Comparison of ENCODE assay signal across 11 cellular contexts in the genomic region with DNA sequence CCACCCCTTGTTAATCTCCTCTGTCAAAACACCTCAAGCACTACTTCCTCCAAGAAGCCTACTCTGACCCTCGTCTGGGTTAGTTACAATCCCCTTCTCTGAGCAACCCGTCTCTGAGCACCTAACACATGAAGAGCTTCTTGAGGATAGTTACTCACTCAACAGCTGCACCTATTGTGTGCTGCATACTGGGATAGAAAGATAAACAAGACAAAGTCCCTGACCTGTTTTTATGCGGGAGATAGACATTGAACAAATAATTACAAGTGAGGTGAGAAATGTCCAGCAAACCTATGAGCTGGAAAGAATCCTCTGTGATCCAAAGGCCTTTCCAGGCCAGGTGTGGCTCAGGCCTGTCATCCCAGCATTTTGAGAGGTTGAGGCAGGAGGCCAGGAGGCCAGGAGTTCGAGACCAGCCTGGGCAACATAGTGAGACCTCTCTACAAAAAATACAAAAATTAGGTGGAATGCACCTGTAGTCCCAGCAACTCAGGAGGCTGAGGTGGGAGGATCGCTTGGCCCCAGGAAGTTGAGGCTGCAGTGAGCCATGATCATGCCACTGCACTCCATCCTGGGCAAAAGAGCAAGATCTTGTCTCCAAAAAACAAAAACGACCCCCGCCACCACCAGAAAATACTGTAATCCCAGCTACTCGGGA. TPM values are rescaled to one million over a fixed set of nuclear protein-coding genes. Genes with fewer than 3 reads are reported as not detected.
DNase-seq lines count a peak whose midpoint lies in the region; ATAC-seq, FAIRE-seq and TF ChIP-seq lines count a peak whose summit lies in the region.
"Had no signal": no experiment of that assay in that cellular context is flagged by ENCODE, and none has a peak within 500 bp of the region (broad histone marks: within the 10 kb centered on the region; RNA-seq: fewer than 3 reads in every experiment).

No MANE protein-coding gene starts in this region.

- H3K9me3 ChIP-seq in T-helper 17 cell (ENCODE audit: control insufficient read depth, low read length, poor library complexity, severe bottlenecking) (no peaks in the 10 kb centered on the region), pancreas (no peaks in the 10 kb centered on the region)
- H3K9me3 ChIP-seq: heart right ventricle, lower lobe of right lung had no signal

- H3K9me3 Mint-ChIP-seq in activated naive CD4-positive, alpha-beta T cell treated with anti-CD3 and anti-CD28 coated beads for 36 hours: no peaks in the 10 kb centered on the region
- no peaks in the 10 kb centered on the region for H3K9me3 Mint-ChIP-seq in stimulated activated effector memory CD8-positive, alpha-beta T cell treated with anti-CD3 and anti-CD28 coated beads, Interleukin-12 subunit alpha, Interleukin-12 subunit beta, amount 100 ng/mL, for 72 hours

- H3K36me3 ChIP-seq in pancreas: peaks cover 0 to 9% (median 0%) of the 10 kb centered on the region in 3 donors

- intact Hi-C loops in activated naive CD4-positive, alpha-beta T cell treated with anti-CD3 and anti-CD28 coated beads for 36 hours (cut with micrococcal nuclease): no loop called here
- intact Hi-C loops in left colon (cut with DNase I, micrococcal nuclease) (no loop called here), pancreas (cut with DNase I) (no loop called here)

- no peak for ATAC-seq in T-helper 17 cell
- ATAC-seq in left colon: peak; percentile 47
- ATAC-seq in stimulated activated effector memory CD8-positive, alpha-beta T cell treated with anti-CD3 and anti-CD28 coated beads, Interleukin-12 subunit alpha, Interleukin-12 subunit beta, amount 100 ng/mL, for 72 hours: no peak
- no peak for ATAC-seq in HG03571 (IDR thresholded peaks at IDR 0.05; ENCODE audit: unreplicated experiment)
- no peak for ATAC-seq in HG02870 (IDR thresholded peaks at IDR 0.05; ENCODE audit: unreplicated experiment)
- no peak for ATAC-seq in pancreas
- ATAC-seq: heart right ventricle had no signal

- H3K36me3 Mint-ChIP-seq in activated naive CD4-positive, alpha-beta T cell treated with anti-CD3 and anti-CD28 coated beads for 36 hours (ENCODE audit: low read depth): peaks cover 9% of the 10 kb centered on the region
- H3K36me3 Mint-ChIP-seq in T-helper 17 cell (ENCODE audit: low read depth): no peaks in the 10 kb centered on the region
- peaks cover 27% of the 10 kb centered on the region for H3K36me3 Mint-ChIP-seq in stimulated activated effector memory CD8-positive, alpha-beta T cell treated with anti-CD3 and anti-CD28 coated beads, Interleukin-12 subunit alpha, Interleukin-12 subunit beta, amount 100 ng/mL, for 72 hours

- no peak overlapping the region for H3K4me3 ChIP-seq in pancreas

- DNase-seq in activated naive CD4-positive, alpha-beta T cell treated with anti-CD3 and anti-CD28 coated beads for 36 hours: no peak
- no peak for DNase-seq in activated naive CD4-positive, alpha-beta T cell treated with Interleukin-2 at 50 U/mL for 16 hours
- DNase-seq in T-helper 17 cell (no peak), left colon (no peak), pancreas (no peak)
- DNase-seq in stimulated activated effector memory CD8-positive, alpha-beta T cell treated with anti-CD3 and anti-CD28 coated beads, Interleukin-12 subunit alpha, Interleukin-12 subunit beta, amount 100 ng/mL, for 72 hours (ENCODE audit: low spot score in 2 of 2): no peak
- DNase-seq: heart right ventricle; lower lobe of right lung; stimulated activated CD4-positive, alpha-beta T cell treated with anti-CD3 and anti-CD28 coated beads, Interleukin-4, amount 100 ng/mL, for 1 hour had no signal

- H3K4me1 ChIP-seq in pancreas: no peaks in the 10 kb centered on the region

- WGBS in pancreas, 2 donors: 57 to 65% methylated on average over 8 of the region's 8 CpGs

- peak overlapping the region; percentile 80 for H3K4me3 Mint-ChIP-seq in activated naive CD4-positive, alpha-beta T cell treated with anti-CD3 and anti-CD28 coated beads for 36 hours
- H3K4me3 Mint-ChIP-seq in T-helper 17 cell: peak overlapping the region; percentile 90
- peak overlapping the region; percentile 84 for H3K4me3 Mint-ChIP-seq in stimulated activated effector memory CD8-positive, alpha-beta T cell treated with anti-CD3 and anti-CD28 coated beads, Interleukin-12 subunit alpha, Interleukin-12 subunit beta, amount 100 ng/mL, for 72 hours

- H3K27me3 ChIP-seq in pancreas: no peaks in the 10 kb centered on the region
- H3K27me3 ChIP-seq: heart right ventricle had no signal

- no peaks in the 10 kb centered on the region for H3K27me3 Mint-ChIP-seq in activated naive CD4-positive, alpha-beta T cell treated with anti-CD3 and anti-CD28 coated beads for 36 hours (ENCODE audit: low read depth)
- H3K27me3 Mint-ChIP-seq in T-helper 17 cell: no peaks in the 10 kb centered on the region

- peaks cover 32% of the 10 kb centered on the region for H3K4me1 Mint-ChIP-seq in activated naive CD4-positive, alpha-beta T cell treated with anti-CD3 and anti-CD28 coated beads for 36 hours (ENCODE audit: low read depth)
- peaks cover 27% of the 10 kb centered on the region for H3K4me1 Mint-ChIP-seq in T-helper 17 cell
- H3K4me1 Mint-ChIP-seq in stimulated activated effector memory CD8-positive, alpha-beta T cell treated with anti-CD3 and anti-CD28 coated beads, Interleukin-12 subunit alpha, Interleukin-12 subunit beta, amount 100 ng/mL, for 72 hours: peaks cover 40% of the 10 kb centered on the region

- H3K27ac Mint-ChIP-seq in activated naive CD4-positive, alpha-beta T cell treated with anti-CD3 and anti-CD28 coated beads for 36 hours: no peak overlapping the region
- H3K27ac Mint-ChIP-seq in T-helper 17 cell: no peak overlapping the region
- H3K27ac Mint-ChIP-seq in stimulated activated effector memory CD8-positive, alpha-beta T cell treated with anti-CD3 and anti-CD28 coated beads, Interleukin-12 subunit alpha, Interleukin-12 subunit beta, amount 100 ng/mL, for 72 hours: no peak overlapping the region

- no peak overlapping the region for H3K27ac ChIP-seq in pancreas

- FAIRE-seq in pancreas (lab: Jason Lieb, UNC): no peak

- CTCF ChIA-PET in activated naive CD4-positive, alpha-beta T cell treated with anti-CD3 and anti-CD28 coated beads for 36 hours (lab: Charles Lee): interaction anchor here (0.6 to 1.3 kb wide), 3 partner anchors 31 to 1307 kb away, joined by 3 to 6 read pairs (median 3); no protein-coding TSS in a partner anchor

- TF ChIP-seq CTCF in pancreas (IDR thresholded peaks at IDR 0.05): no peak

RNA-seq across cellular contexts. Expression of gene ZNF771, which starts 5.5 kb away (rescaled TPM):
- total RNA-seq in activated naive CD4-positive, alpha-beta T cell treated with anti-CD3 and anti-CD28 coated beads for 36 hours: 1 to 10 TPM; 3.4 to 4.7 TPM
- total RNA-seq in T-helper 17 cell (1 to 10 TPM; 1.4 to 1.5 TPM), left colon (1 to 10 TPM; 3.2 to 4.4 TPM), pancreas (1 to 10 TPM; 1.5 to 5.0 (median 3.1) TPM)
- polyA plus RNA-seq in pancreas: 1 to 10 TPM; 3.0 to 3.8 TPM

RNA-seq across cellular contexts. Expression of gene ZNF48, which starts 6.7 kb away (rescaled TPM):
- 1 to 10 TPM; 5.3 to 6.0 TPM for total RNA-seq in activated naive CD4-positive, alpha-beta T cell treated with anti-CD3 and anti-CD28 coated beads for 36 hours
- 1 to 10 TPM; 6.2 to 6.7 TPM for total RNA-seq in T-helper 17 cell
- 1 to 10 TPM; 5.6 to 8.4 TPM for total RNA-seq in left colon
- 1 to 10 TPM; 4.0 to 6.5 (median 4.6) TPM for total RNA-seq in pancreas
- polyA plus RNA-seq in pancreas: 1 to 10 TPM; 3.1 to 5.0 TPM

RNA-seq across cellular contexts. Expression of gene SEPTIN1, which starts 19.5 kb away (rescaled TPM):
- total RNA-seq in activated naive CD4-positive, alpha-beta T cell treated with anti-CD3 and anti-CD28 coated beads for 36 hours: 100 to 1,000 TPM; 133 to 134 TPM
- total RNA-seq in T-helper 17 cell (100 to 1,000 TPM; 192 to 220 TPM), left colon (1 to 10 TPM; 3.6 to 5.7 TPM), pancreas (1 to 10 TPM in 5 of 6 donors, under 1 TPM in 1; 0.63 to 1.8 (median 1.2) TPM)
- 1 to 10 TPM; 2.1 to 3.3 TPM for polyA plus RNA-seq in pancreas

RNA-seq across cellular contexts. Expression of gene MYL11, which starts 27.3 kb away (rescaled TPM):
- under 1 TPM; 0.67 to 0.86 TPM for total RNA-seq in activated naive CD4-positive, alpha-beta T cell treated with anti-CD3 and anti-CD28 coated beads for 36 hours
- total RNA-seq in T-helper 17 cell (1 to 10 TPM in 1 of 2 donors, not detected in 1; 1.8 TPM), left colon (not detected), pancreas (under 1 TPM in 3 of 6 donors, not detected in 3; 0.24 to 0.84 (median 0.38) TPM)
- polyA plus RNA-seq in pancreas: under 1 TPM; 0.30 to 0.31 TPM
- total RNA-seq: heart right ventricle, lower lobe of right lung had no signal

RNA-seq across cellular contexts. Expression of gene DCTPP1, which starts 27.9 kb away (rescaled TPM):
- 10 to 100 TPM; 69.9 to 73.0 TPM for total RNA-seq in activated naive CD4-positive, alpha-beta T cell treated with anti-CD3 and anti-CD28 coated beads for 36 hours
- total RNA-seq in T-helper 17 cell (10 to 100 TPM; 17.4 to 19.2 TPM), left colon (100 to 1,000 TPM in 1 of 2 donors, 10 to 100 TPM in 1; 76.7 to 102 TPM), pancreas (10 to 100 TPM; 12.2 to 20.7 (median 16.6) TPM)
- 10 to 100 TPM; 12.2 to 16.9 TPM for polyA plus RNA-seq in pancreas

Comparison
In these comparisons a context has a peak if more than half of its experiments do, and no peak if none do; other contexts are left out.
1. RNA of gene SEPTIN1, which starts 19.5 kb away (total RNA-seq): 192 to 220 TPM in T-helper 17 cell and 133 to 134 TPM in activated naive CD4-positive, alpha-beta T cell treated with anti-CD3 and anti-CD28 coated beads for 36 hours; 3.6 to 5.7 TPM in left colon and 0.63 to 1.8 TPM in pancreas; every median in the first group is over 10 times any median in the second.
2. Peak in every context shown above with its lines, with median percentiles within 50 percentile points of each other: H3K4me3 Mint-ChIP-seq.